In the genomic region with DNA sequence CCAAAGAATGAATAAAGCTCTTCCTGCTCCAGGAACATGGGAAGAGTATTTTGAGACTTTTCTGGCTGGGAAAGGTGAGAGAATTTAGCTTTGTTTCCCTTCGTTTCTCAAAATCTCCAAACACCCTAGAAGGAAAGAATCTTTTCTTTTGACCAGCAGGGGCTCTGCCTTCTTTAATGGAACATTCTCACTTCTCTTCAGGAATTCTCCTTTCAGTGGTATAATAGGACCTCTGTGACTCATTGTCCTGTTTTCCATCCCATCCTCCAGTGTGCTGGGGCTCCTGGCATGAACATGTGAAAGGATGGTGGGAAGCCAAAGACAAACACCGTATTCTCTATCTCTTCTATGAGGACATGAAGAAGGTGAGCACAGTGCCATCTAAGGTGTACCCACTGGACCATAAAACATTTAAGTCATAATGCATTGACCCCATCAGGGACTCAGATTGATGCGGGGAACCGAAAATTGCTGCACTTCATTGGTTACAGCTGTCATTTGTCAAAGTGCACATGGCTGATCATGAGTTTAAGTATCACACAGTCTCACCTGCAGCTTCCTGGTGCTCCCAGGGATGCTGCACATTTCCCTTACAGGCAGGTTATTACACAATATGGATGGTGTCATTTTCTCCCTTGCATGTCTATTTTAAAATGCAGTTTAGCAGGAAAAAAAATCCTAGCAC, we compare ENCODE assay signal across 15 cellular contexts. TPM values are rescaled to one million over a fixed set of nuclear protein-coding genes. Genes with fewer than 3 reads are reported as not detected.
A peak's percentile ranks its signal among the peaks of the same experiment; 100 is the strongest.
DNase-seq lines count a peak whose midpoint lies in the region; ATAC-seq, FAIRE-seq and TF ChIP-seq lines count a peak whose summit lies in the region.
"Had no signal": no experiment of that assay in that cellular context is flagged by ENCODE, and none has a peak within 500 bp of the region (broad histone marks: within the 10 kb centered on the region; RNA-seq: fewer than 3 reads in every experiment).

No MANE protein-coding gene starts in this region.

- H3K36me3 ChIP-seq in bronchial epithelial cell (ENCODE audit: control insufficient read depth, insufficient read depth, low read length) (no peaks in the 10 kb centered on the region), prostate gland (no peaks in the 10 kb centered on the region)

- peaks cover 29% of the 10 kb centered on the region for H3K4me1 Mint-ChIP-seq in mesothelial cell of epicardium
- H3K4me1 Mint-ChIP-seq: CD8-positive, alpha-beta memory T cell had no signal

- H3K4me3 Mint-ChIP-seq in mesothelial cell of epicardium: no peak overlapping the region
- H3K4me3 Mint-ChIP-seq: activated T-helper 1 cell treated with anti-CD3 and anti-CD28 coated beads, Interleukin-12 subunit alpha, Interleukin-12 subunit beta, Interleukin-2, Interleukin-4 antibody, amounts not matched to agents 30 ng/mL and 10 ng/mL and 1 ng/mL, durations not matched to agents 14 hours and 24 hours and 36 hours; CD8-positive, alpha-beta memory T cell had no signal

- TF ChIP-seq CTCF in bronchial epithelial cell (IDR thresholded peaks at IDR 0.05; ENCODE audit: insufficient read depth, low read length, severe bottlenecking) (no peak), mesothelial cell of epicardium (IDR thresholded peaks at IDR 0.05; ENCODE audit: unreplicated experiment) (no peak), prostate gland (IDR thresholded peaks at IDR 0.05) (no peak), omental fat pad (IDR thresholded peaks at IDR 0.05) (no peak)

- no peak for DNase-seq in GM12891 (ENCODE audit: insufficient read length, low spot score)
- DNase-seq in bronchial epithelial cell (ENCODE audit: low read depth): peak; percentile 20
- DNase-seq in mesothelial cell of epicardium (ENCODE audit: low spot score in 2 of 2, unreplicated experiment in 2 of 2): no peak
- no peak for DNase-seq in prostate gland (ENCODE audit: low spot score)
- DNase-seq in hypothalamus (lab: John Stamatoyannopoulos, UW): no peak
- DNase-seq in omental fat pad (ENCODE audit: low spot score): no peak
- DNase-seq in HTR-8/SVneo (ENCODE audit: insufficient read length, low spot score): no peak
- DNase-seq: caudate nucleus; CD8-positive, alpha-beta memory T cell; kidney; NCI-H1092; NCI-H69 had no signal

- H3K9me3 Mint-ChIP-seq in mesothelial cell of epicardium: no peaks in the 10 kb centered on the region
- H3K9me3 Mint-ChIP-seq: activated T-helper 1 cell treated with anti-CD3 and anti-CD28 coated beads, Interleukin-12 subunit alpha, Interleukin-12 subunit beta, Interleukin-2, Interleukin-4 antibody, amounts not matched to agents 30 ng/mL and 10 ng/mL and 1 ng/mL, durations not matched to agents 14 hours and 24 hours and 36 hours; CD8-positive, alpha-beta memory T cell had no signal

- intact Hi-C loops in prostate gland (cut with DNase I): no loop called here

- 95% methylated on average over 4 of the region's 4 CpGs for WGBS in prostate gland

- FAIRE-seq in GM12891 (lab: Jason Lieb, UNC) (no peak), bronchial epithelial cell (lab: Jason Lieb, UNC) (no peak), HTR-8/SVneo (lab: Jason Lieb, UNC) (no peak)
- FAIRE-seq: kidney had no signal

- H3K27me3 Mint-ChIP-seq in mesothelial cell of epicardium (ENCODE audit: low read depth): no peaks in the 10 kb centered on the region

- H3K27me3 ChIP-seq in bronchial epithelial cell (ENCODE audit: control insufficient read depth, insufficient read depth, low read length): peaks cover 1% of the 10 kb centered on the region
- H3K27me3 ChIP-seq in prostate gland (replicated peaks; ENCODE audit: insufficient read depth): no peaks in the 10 kb centered on the region

- H3K27ac ChIP-seq in prostate gland: no peak overlapping the region

- H3K4me3 ChIP-seq in bronchial epithelial cell (ENCODE audit: low read depth, low read length) (no peak overlapping the region), prostate gland (no peak overlapping the region)

- no peaks in the 10 kb centered on the region for H3K9me3 ChIP-seq in prostate gland

- H3K36me3 Mint-ChIP-seq in mesothelial cell of epicardium: peaks cover 43% of the 10 kb centered on the region
- H3K36me3 Mint-ChIP-seq: CD8-positive, alpha-beta memory T cell had no signal

- TF ChIP-seq POLR2A in GM12891 (IDR thresholded peaks at IDR 0.05; ENCODE audit: low read depth, low read length): no peak
- TF ChIP-seq POLR2A in prostate gland (IDR thresholded peaks at IDR 0.05): no peak

- H3K4me1 ChIP-seq in prostate gland (replicated peaks): no peaks in the 10 kb centered on the region

- H3K27ac Mint-ChIP-seq in mesothelial cell of epicardium: peak overlapping the region; percentile 11
- H3K27ac Mint-ChIP-seq: activated T-helper 1 cell treated with anti-CD3 and anti-CD28 coated beads, Interleukin-12 subunit alpha, Interleukin-12 subunit beta, Interleukin-2, Interleukin-4 antibody, amounts not matched to agents 30 ng/mL and 10 ng/mL and 1 ng/mL, durations not matched to agents 14 hours and 24 hours and 36 hours; CD8-positive, alpha-beta memory T cell; nephron had no signal

- peak; percentile 39 for ATAC-seq in HG02852 (IDR thresholded peaks at IDR 0.05; ENCODE audit: unreplicated experiment)
- no peak for ATAC-seq in omental fat pad (ENCODE audit: low FRiP score)

TF ChIP-seq in GM12891, 5 proteins besides CTCF, POLR2A, EP300 and RAD21:
- TF ChIP-seq PAX5 (IDR thresholded peaks at IDR 0.05; ENCODE audit: insufficient read depth, low read length, severe bottlenecking): peak; percentile 27
- TF ChIP-seq TAF1 (IDR thresholded peaks at IDR 0.05; ENCODE audit: low read depth, low read length): no peak

RNA-seq across cellular contexts. Expression of gene SULT1C4, which starts 5.5 kb away (rescaled TPM):
- polyA plus RNA-seq in GM12891 (2012; ENCODE audit: low read depth, missing spikeins): not detected
- not detected in 2 replicates for total RNA-seq in bronchial epithelial cell
- total RNA-seq in mesothelial cell of epicardium: 16.0 to 17.5 TPM (median 17.5 TPM) in 3 replicates
- 1 to 10 TPM in 1 of 2 donors, not detected in 1; 2.2 TPM for total RNA-seq in prostate gland
- 10 to 100 TPM in 1 of 4 donors, 1 to 10 TPM in 3; 3.5 to 16.2 (median 4.2) TPM for total RNA-seq in omental fat pad
- total RNA-seq: activated T-helper 1 cell treated with anti-CD3 and anti-CD28 coated beads, Interleukin-12 subunit alpha, Interleukin-12 subunit beta, Interleukin-2, Interleukin-4 antibody, amounts not matched to agents 30 ng/mL and 10 ng/mL and 1 ng/mL, durations not matched to agents 14 hours and 24 hours and 36 hours; CD8-positive, alpha-beta memory T cell had no signal
- polyA plus RNA-seq: CD8-positive, alpha-beta memory T cell had no signal
